Comparison of ENCODE assay signal across 25 cellular contexts in the genomic region with DNA sequence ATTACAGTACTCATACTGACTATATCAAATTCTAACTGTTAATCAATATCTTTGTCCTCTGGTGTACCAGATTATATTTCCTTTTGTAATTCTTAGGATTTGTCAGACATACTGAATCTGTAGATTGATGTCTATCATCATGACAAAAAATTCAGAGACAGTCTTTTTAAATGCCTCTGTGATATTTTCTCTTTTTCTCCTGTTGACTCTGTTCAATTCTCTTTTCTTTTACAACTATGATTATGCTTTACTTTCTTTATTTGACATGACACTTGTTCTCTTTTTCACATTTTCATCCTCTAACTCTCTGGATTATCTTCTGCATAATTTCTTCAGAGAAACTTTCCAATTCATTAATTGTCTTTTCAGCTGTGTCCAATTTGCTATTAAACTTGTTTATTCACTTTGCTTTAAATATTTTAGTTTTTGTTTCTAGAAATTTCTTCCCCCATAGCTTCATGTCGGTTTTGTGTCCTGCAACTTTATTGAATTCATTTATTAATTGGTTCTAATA.
DNase-seq lines count a peak whose midpoint lies in the region; ATAC-seq, FAIRE-seq and TF ChIP-seq lines count a peak whose summit lies in the region.
"Had no signal": no experiment of that assay in that cellular context is flagged by ENCODE, and none has a peak within 500 bp of the region (broad histone marks: within the 10 kb centered on the region; RNA-seq: fewer than 3 reads in every experiment).

No MANE protein-coding gene starts in this region.

- H3K9me2 ChIP-seq in SK-N-SH (no peaks in the 10 kb centered on the region), OCI-LY7 (ENCODE audit: insufficient read depth, low read length) (no peaks in the 10 kb centered on the region)

- H3K9ac ChIP-seq in SK-N-SH, result no peak overlapping the region
- H3K9ac ChIP-seq in H1 (replicated peaks in 1 of 4; ENCODE audit: extremely low read depth in 1 of 4, low read depth in 3 of 4, low read length in 3 of 4), result no peak overlapping the region
- H3K9ac ChIP-seq: BLaER1 treated with 17β-estradiol and CSF1 and Interleukin-3, amounts not matched to agents 10 nM and 100 nM had no signal

- H2AFZ ChIP-seq in SK-N-SH (ENCODE audit: low read depth), result no peak overlapping the region
- no peak overlapping the region for H2AFZ ChIP-seq in OCI-LY7 (ENCODE audit: low read length)
- H2AFZ ChIP-seq in H1 (ENCODE audit: low read length), result no peak overlapping the region

- intact Hi-C loops in OCI-LY7 (cut with micrococcal nuclease; ENCODE audit: unreplicated experiment), result no loop called here
- intact Hi-C loops in mucosa of descending colon (cut with DNase I, micrococcal nuclease), result no loop called here

- H3K23ac ChIP-seq in H1 (ENCODE audit: insufficient read length), result no peak overlapping the region

- H2BK20ac ChIP-seq in H1 (ENCODE audit: low read length), result no peak overlapping the region

- DNase-seq in SK-N-SH (no peak), A549 (ENCODE audit: low read depth in 1 of 2, low spot score in 1 of 2) (no peak), OCI-LY7 (ENCODE audit: low spot score) (peak; percentile 11), H1 (ENCODE audit: low read depth in 1 of 2, low spot score in 2 of 2) (no peak), mucosa of descending colon (no peak), RPMI8226 (no peak)
- DNase-seq: ACHN; AML-193; BE2C; CD4-positive, alpha-beta T cell; CD8-positive, alpha-beta memory T cell; DMS 273 treated with DMSO at 0.1 percent for 48 hours; DMS79; EL; GDM1; GOT3; H7; HCEC 1CT had no signal

- TF ChIP-seq CTCF in SK-N-SH (IDR thresholded peaks at IDR 0.05) (no peak), A549 (IDR thresholded peaks at IDR 0.05) (no peak), OCI-LY7 (conservative IDR thresholded peaks at IDR 0.05; ENCODE audit: low read length) (no peak), H1 (IDR thresholded peaks at IDR 0.05; ENCODE audit: control extremely low read depth in 1 of 3, insufficient read depth in 1 of 3, low read depth in 1 of 3, low read length in 3 of 3) (no peak), mucosa of descending colon (IDR thresholded peaks at IDR 0.05) (no peak)

- H4K20me1 ChIP-seq in SK-N-SH (ENCODE audit: insufficient read depth) (no peaks in the 10 kb centered on the region), OCI-LY7 (ENCODE audit: insufficient read depth, low read length) (no peaks in the 10 kb centered on the region), H1 (replicated peaks in 1 of 2; ENCODE audit: control insufficient read depth in 1 of 2, insufficient read depth in 2 of 2, low read length in 2 of 2) (no peaks in the 10 kb centered on the region)
- H4K20me1 ChIP-seq: BLaER1 treated with 17β-estradiol and CSF1 and Interleukin-3, amounts not matched to agents 10 nM and 100 nM had no signal

- POLR2A ChIA-PET in SK-N-SH (lab: Yijun Ruan, JAX) (no interaction called here), A549 (lab: Yijun Ruan, JAX) (no interaction called here), OCI-LY7 (lab: Charles Lee) (no interaction called here), H1 (lab: Charles Lee; ENCODE audit: partially characterized antibody) (no interaction called here)

- H3K79me2 ChIP-seq in SK-N-SH (ENCODE audit: insufficient read depth) (no peaks in the 10 kb centered on the region), OCI-LY7 (ENCODE audit: insufficient read depth, low read depth, low read length) (no peaks in the 10 kb centered on the region), H1 (ENCODE audit: control insufficient read depth in 1 of 2, insufficient read depth in 2 of 2, low read length in 2 of 2) (no peaks in the 10 kb centered on the region)

- H2BK12ac ChIP-seq in H1 (ENCODE audit: low read depth, low read length), result no peak overlapping the region

- H3K18ac ChIP-seq in H1 (ENCODE audit: extremely low read depth, low read length), result no peak overlapping the region

- no peak overlapping the region for H3K4ac ChIP-seq in H1 (replicated peaks; ENCODE audit: insufficient read length, low read depth, low read length)

- peak; percentile 43 for FAIRE-seq in A549 (lab: Jason Lieb, UNC)
- FAIRE-seq in H1 (lab: Jason Lieb, UNC), result no peak
- FAIRE-seq: A204.1, D721Med, GM12878 had no signal

- no peak overlapping the region for H4K8ac ChIP-seq in H1 (ENCODE audit: extremely low read depth, insufficient read depth, low read length)

- CTCF ChIA-PET in SK-N-SH (lab: Yijun Ruan, JAX) (no interaction called here), A549 (lab: Yijun Ruan, JAX) (no interaction called here), OCI-LY7 (lab: Charles Lee; ENCODE audit: unreplicated experiment) (no interaction called here), H1 (lab: Charles Lee; ENCODE audit: partially characterized antibody) (no interaction called here)

- no peak overlapping the region for H2BK5ac ChIP-seq in H1 (ENCODE audit: low read depth, low read length)

- TF ChIP-seq POLR2A in A549 (IDR thresholded peaks at IDR 0.05; ENCODE audit: low read length), result no peak
- no peak for TF ChIP-seq POLR2A in H1 (IDR thresholded peaks at IDR 0.05; ENCODE audit: control extremely low read depth in 1 of 2, low read depth in 2 of 2, low read length in 2 of 2)

- no peak overlapping the region for H4K5ac ChIP-seq in H1 (ENCODE audit: insufficient read length, low read depth, low read length)

- H3K4me3 ChIP-seq in SK-N-SH (ENCODE audit: low read depth in 2 of 2, low read length in 1 of 2) (no peak overlapping the region), A549 (no peak overlapping the region), OCI-LY7 (ENCODE audit: low read depth, low read length, poor library complexity, severe bottlenecking) (no peak overlapping the region), H1 (ENCODE audit: extremely low read depth in 1 of 4, insufficient read depth in 2 of 4, low read depth in 3 of 4, low read length in 4 of 4) (no peak overlapping the region), mucosa of descending colon (no peak overlapping the region)
- H3K4me3 ChIP-seq: BLaER1 treated with 17β-estradiol and CSF1 and Interleukin-3, amounts not matched to agents 10 nM and 100 nM; GM12878 had no signal

- H3K27me3 ChIP-seq in SK-N-SH (ENCODE audit: insufficient read depth) (no peaks in the 10 kb centered on the region), H1 (replicated peaks in 1 of 4; ENCODE audit: control insufficient read depth in 3 of 4, extremely low read depth in 1 of 4, insufficient read depth in 3 of 4, low read length in 3 of 4) (no peaks in the 10 kb centered on the region)
- H3K27me3 ChIP-seq: BE2C; BLaER1 treated with 17β-estradiol and CSF1 and Interleukin-3, amounts not matched to agents 10 nM and 100 nM had no signal

- no peak overlapping the region for H3K56ac ChIP-seq in H1 (replicated peaks; ENCODE audit: insufficient read length, low read depth, low read length)

- TF ChIP-seq RAD21 in SK-N-SH (IDR thresholded peaks at IDR 0.05; ENCODE audit: low read length) (no peak), A549 (conservative IDR thresholded peaks at IDR 0.05 in 1 of 2, IDR thresholded peaks at IDR 0.05 in 1 of 2) (no peak), H1 (IDR thresholded peaks at IDR 0.05 in 1 of 2, conservative IDR thresholded peaks at IDR 0.05 in 1 of 2; ENCODE audit: low read depth in 2 of 2, low read length in 2 of 2) (no peak)

- H3K27ac ChIP-seq in SK-N-SH (ENCODE audit: low read depth in 2 of 2, low read length in 1 of 2), result no peak overlapping the region
- H3K27ac ChIP-seq in A549, result no peak overlapping the region
- no peak overlapping the region for H3K27ac ChIP-seq in OCI-LY7 (ENCODE audit: low read depth, low read length, poor library complexity, severe bottlenecking)
- H3K27ac ChIP-seq in H1 (ENCODE audit: low read depth, low read length), result no peak overlapping the region
- H3K27ac ChIP-seq: 22Rv1; BLaER1 treated with 17β-estradiol and CSF1 and Interleukin-3, amounts not matched to agents 10 nM and 100 nM had no signal

- no peak overlapping the region for H4K91ac ChIP-seq in H1 (replicated peaks; ENCODE audit: insufficient read length, low read length)

- WGBS in SK-N-SH (ENCODE audit: low lambda C conversion rate), result 15% methylated on average over 1 of the region's 1 CpG
- 52% methylated on average over 1 of the region's 1 CpG for WGBS in A549 (ENCODE audit: missing lambda C conversion rate)
- WGBS in H1 (ENCODE audit: extremely low coverage in 1 of 2, insufficient coverage in 1 of 2, insufficient read length in 1 of 2, insufficient replicate concordance in 2 of 2, low coverage in 1 of 2, low lambda C conversion rate in 2 of 2, missing lambda C conversion rate in 1 of 2), 2 experiments, result 85% methylated on average over 1 of the region's 1 CpG; no CpG with 5 or more reads in 1 of the 2 experiments

- H3K23me2 ChIP-seq in H1 (ENCODE audit: low read depth, low read length), result peaks cover 2% of the 10 kb centered on the region; the same call in 1 of the 2 replicates

- no peak overlapping the region for H3K14ac ChIP-seq in H1 (ENCODE audit: insufficient read length)

- H3K4me1 ChIP-seq in SK-N-SH (ENCODE audit: control insufficient read depth in 1 of 2, insufficient read depth in 2 of 2, low read depth in 1 of 2, low read length in 1 of 2) (no peaks in the 10 kb centered on the region), A549 (peaks cover 28% of the 10 kb centered on the region), OCI-LY7 (ENCODE audit: insufficient read depth, low read length, poor library complexity, severe bottlenecking) (peaks cover 6% of the 10 kb centered on the region), H1 (replicated peaks in 1 of 4; ENCODE audit: control insufficient read depth in 3 of 4, insufficient read depth in 4 of 4, low read length in 3 of 4) (no peaks in the 10 kb centered on the region), mucosa of descending colon (ENCODE audit: low read depth) (no peaks in the 10 kb centered on the region)
- H3K4me1 ChIP-seq: BE2C had no signal

- H3K36me3 ChIP-seq in SK-N-SH (replicated peaks in 1 of 2; ENCODE audit: control insufficient read depth in 1 of 2, insufficient read depth in 2 of 2, low read length in 1 of 2) (peaks cover 0 to 3% of the 10 kb centered on the region in 2 experiments), OCI-LY7 (ENCODE audit: insufficient read depth, low read length) (peaks cover 13% of the 10 kb centered on the region; the same call in 1 of the 2 replicates), H1 (ENCODE audit: control insufficient read depth in 2 of 4, insufficient read depth in 4 of 4, low read length in 3 of 4) (no peaks in the 10 kb centered on the region; a peak in 1 of 8 replicates), mucosa of descending colon (ENCODE audit: low read depth) (no peaks in the 10 kb centered on the region)
- H3K36me3 ChIP-seq: BE2C had no signal

- H2AK5ac ChIP-seq in H1 (ENCODE audit: low read depth, low read length), result no peak overlapping the region

- H3K4me2 ChIP-seq in SK-N-SH, result no peak overlapping the region
- H3K4me2 ChIP-seq in A549, result no peak overlapping the region
- H3K4me2 ChIP-seq in OCI-LY7 (ENCODE audit: low read length), result no peak overlapping the region
- H3K4me2 ChIP-seq in H1 (ENCODE audit: insufficient read depth in 1 of 2, low read depth in 2 of 2, low read length in 2 of 2), result no peak overlapping the region
- H3K4me2 ChIP-seq: BLaER1 treated with 17β-estradiol and CSF1 and Interleukin-3, amounts not matched to agents 10 nM and 100 nM had no signal

- H2BK120ac ChIP-seq in H1 (replicated peaks; ENCODE audit: low read depth, low read length), result no peak overlapping the region

- no peaks in the 10 kb centered on the region for H3K79me1 ChIP-seq in H1 (ENCODE audit: low read depth, low read length)

- TF ChIP-seq EP300 in SK-N-SH (IDR thresholded peaks at IDR 0.05; ENCODE audit: borderline replicate concordance in 1 of 2, low read depth in 1 of 2, low read length in 1 of 2), result no peak
- no peak for TF ChIP-seq EP300 in A549 (IDR thresholded peaks at IDR 0.05)
- no peak for TF ChIP-seq EP300 in H1 (IDR thresholded peaks at IDR 0.05; ENCODE audit: borderline replicate concordance in 1 of 2, low read depth in 2 of 2, low read length in 2 of 2)

- no TSS peak for BruUV-seq in OCI-LY7 (replicated peaks; lab: Mats Ljungman, UMichigan)

- no peak for ATAC-seq in SK-N-SH treated with all-trans-retinoic acid at 6 μM for 48 hours
- no peak for ATAC-seq in A549
- no peak for ATAC-seq in HG02870 (IDR thresholded peaks at IDR 0.05; ENCODE audit: unreplicated experiment)
- no peak for ATAC-seq in mucosa of descending colon
- ATAC-seq: GM12878 had no signal

- H3K9me3 ChIP-seq in SK-N-SH (peaks cover 10% of the 10 kb centered on the region; the same call in 1 of the 2 replicates), A549 (peaks cover 39% of the 10 kb centered on the region), OCI-LY7 (ENCODE audit: low read length) (peaks cover 71% of the 10 kb centered on the region), H1 (ENCODE audit: insufficient read depth in 2 of 2, low read depth in 1 of 2, low read length in 1 of 2) (peaks cover 0 to 4% of the 10 kb centered on the region in 2 experiments; a peak in 1 of 4 replicates), mucosa of descending colon (peaks cover 11% of the 10 kb centered on the region)
- H3K9me3 ChIP-seq: BE2C had no signal

- no peak overlapping the region for H2BK15ac ChIP-seq in H1 (ENCODE audit: low read length)

- H3F3A ChIP-seq in SK-N-SH (replicated peaks; ENCODE audit: insufficient read depth), result no peaks in the 10 kb centered on the region
